In the genomic region with DNA sequence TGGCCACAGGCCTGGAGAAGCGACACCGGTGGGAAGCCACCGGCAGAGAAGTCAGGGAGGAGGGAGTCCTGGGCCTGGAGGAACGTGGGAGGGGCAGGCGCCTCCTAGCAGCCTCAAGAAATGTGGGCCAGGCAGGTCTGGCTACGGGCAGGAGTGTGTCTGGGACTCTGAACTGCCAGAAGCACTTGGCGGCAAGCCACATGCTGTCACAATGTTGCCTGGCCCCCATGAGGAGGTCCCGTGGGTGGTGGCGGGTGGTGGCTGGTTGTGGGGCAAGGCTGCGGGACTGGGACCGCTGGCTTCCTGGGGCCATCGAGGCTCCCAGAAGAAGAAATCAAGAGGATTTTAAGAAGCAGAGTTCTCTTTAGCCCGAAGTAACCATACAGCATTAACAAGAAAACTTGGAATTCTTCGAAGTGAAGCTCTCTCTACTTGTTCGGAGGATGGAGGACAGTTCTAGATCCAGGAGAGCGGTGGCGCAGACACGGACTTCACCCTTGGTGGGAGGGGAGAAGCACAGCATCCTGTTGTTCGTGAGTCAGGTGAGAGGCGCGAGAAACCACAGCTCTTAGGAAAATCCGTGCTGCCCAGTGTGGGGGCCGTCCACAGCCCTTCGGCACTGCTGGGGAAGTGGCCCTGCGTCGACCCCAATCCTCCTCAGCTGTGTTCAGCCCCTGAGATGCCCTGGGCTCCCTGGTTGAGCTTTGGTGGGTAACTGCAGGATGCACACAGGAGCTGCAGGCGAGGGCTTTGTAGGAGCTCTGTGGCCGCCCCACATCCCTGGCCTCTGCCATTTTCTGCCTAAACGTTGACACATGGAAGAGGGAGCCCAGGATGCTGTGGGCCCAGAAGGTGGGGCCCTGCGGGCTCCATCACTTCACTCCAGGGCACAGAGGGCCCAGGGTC, we compare ENCODE assay signal across 1 cellular context.
TF ChIP-seq lines count a peak whose summit lies in the region.

No MANE protein-coding gene starts in this region.

TF ChIP-seq in GM23338, 12 proteins besides CTCF, POLR2A, EP300 and RAD21 (continued from another document):
- TF ChIP-seq, protein P1, sequence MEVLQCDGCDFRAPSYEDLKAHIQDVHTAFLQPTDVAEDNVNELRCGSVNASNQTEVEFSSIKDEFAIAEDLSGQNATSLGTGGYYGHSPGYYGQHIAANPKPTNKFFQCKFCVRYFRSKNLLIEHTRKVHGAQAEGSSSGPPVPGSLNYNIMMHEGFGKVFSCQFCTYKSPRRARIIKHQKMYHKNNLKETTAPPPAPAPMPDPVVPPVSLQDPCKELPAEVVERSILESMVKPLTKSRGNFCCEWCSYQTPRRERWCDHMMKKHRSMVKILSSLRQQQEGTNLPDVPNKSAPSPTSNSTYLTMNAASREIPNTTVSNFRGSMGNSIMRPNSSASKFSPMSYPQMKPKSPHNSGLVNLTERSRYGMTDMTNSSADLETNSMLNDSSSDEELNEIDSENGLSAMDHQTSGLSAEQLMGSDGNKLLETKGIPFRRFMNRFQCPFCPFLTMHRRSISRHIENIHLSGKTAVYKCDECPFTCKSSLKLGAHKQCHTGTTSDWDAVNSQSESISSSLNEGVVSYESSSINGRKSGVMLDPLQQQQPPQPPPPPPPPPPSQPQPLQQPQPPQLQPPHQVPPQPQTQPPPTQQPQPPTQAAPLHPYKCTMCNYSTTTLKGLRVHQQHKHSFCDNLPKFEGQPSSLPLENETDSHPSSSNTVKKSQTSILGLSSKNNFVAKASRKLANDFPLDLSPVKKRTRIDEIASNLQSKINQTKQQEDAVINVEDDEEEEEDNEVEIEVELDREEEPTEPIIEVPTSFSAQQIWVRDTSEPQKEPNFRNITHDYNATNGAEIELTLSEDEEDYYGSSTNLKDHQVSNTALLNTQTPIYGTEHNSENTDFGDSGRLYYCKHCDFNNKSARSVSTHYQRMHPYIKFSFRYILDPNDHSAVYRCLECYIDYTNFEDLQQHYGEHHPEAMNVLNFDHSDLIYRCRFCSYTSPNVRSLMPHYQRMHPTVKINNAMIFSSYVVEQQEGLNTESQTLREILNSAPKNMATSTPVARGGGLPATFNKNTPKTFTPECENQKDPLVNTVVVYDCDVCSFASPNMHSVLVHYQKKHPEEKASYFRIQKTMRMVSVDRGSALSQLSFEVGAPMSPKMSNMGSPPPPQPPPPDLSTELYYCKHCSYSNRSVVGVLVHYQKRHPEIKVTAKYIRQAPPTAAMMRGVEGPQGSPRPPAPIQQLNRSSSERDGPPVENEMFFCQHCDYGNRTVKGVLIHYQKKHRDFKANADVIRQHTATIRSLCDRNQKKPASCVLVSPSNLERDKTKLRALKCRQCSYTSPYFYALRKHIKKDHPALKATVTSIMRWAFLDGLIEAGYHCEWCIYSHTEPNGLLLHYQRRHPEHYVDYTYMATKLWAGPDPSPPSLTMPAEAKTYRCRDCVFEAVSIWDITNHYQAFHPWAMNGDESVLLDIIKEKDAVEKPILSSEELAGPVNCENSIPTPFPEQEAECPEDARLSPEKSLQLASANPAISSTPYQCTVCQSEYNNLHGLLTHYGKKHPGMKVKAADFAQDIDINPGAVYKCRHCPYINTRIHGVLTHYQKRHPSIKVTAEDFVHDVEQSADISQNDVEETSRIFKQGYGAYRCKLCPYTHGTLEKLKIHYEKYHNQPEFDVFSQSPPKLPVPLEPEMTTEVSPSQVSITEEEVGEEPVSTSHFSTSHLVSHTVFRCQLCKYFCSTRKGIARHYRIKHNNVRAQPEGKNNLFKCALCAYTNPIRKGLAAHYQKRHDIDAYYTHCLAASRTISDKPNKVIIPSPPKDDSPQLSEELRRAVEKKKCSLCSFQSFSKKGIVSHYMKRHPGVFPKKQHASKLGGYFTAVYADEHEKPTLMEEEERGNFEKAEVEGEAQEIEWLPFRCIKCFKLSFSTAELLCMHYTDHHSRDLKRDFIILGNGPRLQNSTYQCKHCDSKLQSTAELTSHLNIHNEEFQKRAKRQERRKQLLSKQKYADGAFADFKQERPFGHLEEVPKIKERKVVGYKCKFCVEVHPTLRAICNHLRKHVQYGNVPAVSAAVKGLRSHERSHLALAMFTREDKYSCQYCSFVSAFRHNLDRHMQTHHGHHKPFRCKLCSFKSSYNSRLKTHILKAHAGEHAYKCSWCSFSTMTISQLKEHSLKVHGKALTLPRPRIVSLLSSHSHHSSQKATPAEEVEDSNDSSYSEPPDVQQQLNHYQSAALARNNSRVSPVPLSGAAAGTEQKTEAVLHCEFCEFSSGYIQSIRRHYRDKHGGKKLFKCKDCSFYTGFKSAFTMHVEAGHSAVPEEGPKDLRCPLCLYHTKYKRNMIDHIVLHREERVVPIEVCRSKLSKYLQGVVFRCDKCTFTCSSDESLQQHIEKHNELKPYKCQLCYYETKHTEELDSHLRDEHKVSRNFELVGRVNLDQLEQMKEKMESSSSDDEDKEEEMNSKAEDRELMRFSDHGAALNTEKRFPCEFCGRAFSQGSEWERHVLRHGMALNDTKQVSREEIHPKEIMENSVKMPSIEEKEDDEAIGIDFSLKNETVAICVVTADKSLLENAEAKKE (CRISPR knock-in tag; IDR thresholded peaks at IDR 0.05): no peak
- no peak for TF ChIP-seq CREB1 (CRISPR knock-in tag; IDR thresholded peaks at IDR 0.05; ENCODE audit: low read depth)
- TF ChIP-seq, protein P2, sequence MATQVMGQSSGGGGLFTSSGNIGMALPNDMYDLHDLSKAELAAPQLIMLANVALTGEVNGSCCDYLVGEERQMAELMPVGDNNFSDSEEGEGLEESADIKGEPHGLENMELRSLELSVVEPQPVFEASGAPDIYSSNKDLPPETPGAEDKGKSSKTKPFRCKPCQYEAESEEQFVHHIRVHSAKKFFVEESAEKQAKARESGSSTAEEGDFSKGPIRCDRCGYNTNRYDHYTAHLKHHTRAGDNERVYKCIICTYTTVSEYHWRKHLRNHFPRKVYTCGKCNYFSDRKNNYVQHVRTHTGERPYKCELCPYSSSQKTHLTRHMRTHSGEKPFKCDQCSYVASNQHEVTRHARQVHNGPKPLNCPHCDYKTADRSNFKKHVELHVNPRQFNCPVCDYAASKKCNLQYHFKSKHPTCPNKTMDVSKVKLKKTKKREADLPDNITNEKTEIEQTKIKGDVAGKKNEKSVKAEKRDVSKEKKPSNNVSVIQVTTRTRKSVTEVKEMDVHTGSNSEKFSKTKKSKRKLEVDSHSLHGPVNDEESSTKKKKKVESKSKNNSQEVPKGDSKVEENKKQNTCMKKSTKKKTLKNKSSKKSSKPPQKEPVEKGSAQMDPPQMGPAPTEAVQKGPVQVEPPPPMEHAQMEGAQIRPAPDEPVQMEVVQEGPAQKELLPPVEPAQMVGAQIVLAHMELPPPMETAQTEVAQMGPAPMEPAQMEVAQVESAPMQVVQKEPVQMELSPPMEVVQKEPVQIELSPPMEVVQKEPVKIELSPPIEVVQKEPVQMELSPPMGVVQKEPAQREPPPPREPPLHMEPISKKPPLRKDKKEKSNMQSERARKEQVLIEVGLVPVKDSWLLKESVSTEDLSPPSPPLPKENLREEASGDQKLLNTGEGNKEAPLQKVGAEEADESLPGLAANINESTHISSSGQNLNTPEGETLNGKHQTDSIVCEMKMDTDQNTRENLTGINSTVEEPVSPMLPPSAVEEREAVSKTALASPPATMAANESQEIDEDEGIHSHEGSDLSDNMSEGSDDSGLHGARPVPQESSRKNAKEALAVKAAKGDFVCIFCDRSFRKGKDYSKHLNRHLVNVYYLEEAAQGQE (IDR thresholded peaks at IDR 0.05; ENCODE audit: unreplicated experiment): no peak
- no peak for TF ChIP-seq POLR2AphosphoS5 (IDR thresholded peaks at IDR 0.05; ENCODE audit: low read depth)
- TF ChIP-seq, protein P3, sequence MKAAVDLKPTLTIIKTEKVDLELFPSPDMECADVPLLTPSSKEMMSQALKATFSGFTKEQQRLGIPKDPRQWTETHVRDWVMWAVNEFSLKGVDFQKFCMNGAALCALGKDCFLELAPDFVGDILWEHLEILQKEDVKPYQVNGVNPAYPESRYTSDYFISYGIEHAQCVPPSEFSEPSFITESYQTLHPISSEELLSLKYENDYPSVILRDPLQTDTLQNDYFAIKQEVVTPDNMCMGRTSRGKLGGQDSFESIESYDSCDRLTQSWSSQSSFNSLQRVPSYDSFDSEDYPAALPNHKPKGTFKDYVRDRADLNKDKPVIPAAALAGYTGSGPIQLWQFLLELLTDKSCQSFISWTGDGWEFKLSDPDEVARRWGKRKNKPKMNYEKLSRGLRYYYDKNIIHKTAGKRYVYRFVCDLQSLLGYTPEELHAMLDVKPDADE (IDR thresholded peaks at IDR 0.05): no peak
- no peak for TF ChIP-seq NANOG (IDR thresholded peaks at IDR 0.05; ENCODE audit: borderline replicate concordance)
